17 cellular contexts compared by ENCODE assay signal in genomic region chr2:47006374-47007220, GRCh38.
DNase-seq lines count a peak whose midpoint lies in the region; ATAC-seq and TF ChIP-seq lines count a peak whose summit lies in the region.
"Had no signal": no experiment of that assay in that cellular context is flagged by ENCODE, and none has a peak within 500 bp of the region (broad histone marks: within the 10 kb centered on the region; RNA-seq: fewer than 3 reads in every experiment).

No MANE protein-coding gene starts in this region.

- H3K27ac Mint-ChIP-seq in stimulated activated naive B cell treated with anti-CD40 and anti-IgM and Interleukin-4, amounts not matched to agents 10 μg/mL and 1 μg/mL and 100 μg/mL, for 72 hours = peak overlapping the region; percentile 79
- H3K27ac Mint-ChIP-seq: activated naive CD4-positive, alpha-beta T cell treated with anti-CD3 and anti-CD28 coated beads, Interleukin-2, amount 50 U/mL, for 24 hours had no signal

- H3F3A ChIP-seq in smooth muscle cell (ENCODE audit: low read depth) = no peaks in the 10 kb centered on the region

- POLR2A ChIA-PET in RWPE1 (lab: Yijun Ruan, JAX; ENCODE audit: low non-redundant PET) = no interaction called here

- intact Hi-C loops in esophagus squamous epithelium (cut with DNase I) = no loop called here

- H3K27me3 Mint-ChIP-seq in stimulated activated naive B cell treated with anti-CD40 and anti-IgM and Interleukin-4, amounts not matched to agents 10 μg/mL and 1 μg/mL and 100 μg/mL, for 72 hours = no peaks in the 10 kb centered on the region
- H3K27me3 Mint-ChIP-seq: activated naive CD4-positive, alpha-beta T cell treated with anti-CD3 and anti-CD28 coated beads, Interleukin-2, amount 50 U/mL, for 24 hours; memory B cell had no signal

- TF ChIP-seq POLR2A in esophagus squamous epithelium (IDR thresholded peaks at IDR 0.05) = no peak

- H3K9me3 ChIP-seq in esophagus squamous epithelium (no peaks in the 10 kb centered on the region), smooth muscle cell (replicated peaks; ENCODE audit: low read depth) (no peaks in the 10 kb centered on the region)

- no peak overlapping the region for H3K4me2 ChIP-seq in smooth muscle cell
- H3K4me2 ChIP-seq: KMS-11, PC-9 had no signal

- DNase-seq in DMS53 (lab: John Stamatoyannopoulos, UW) = peak; percentile 12
- DNase-seq in DMS53 treated with DMSO at 0.1 percent for 48 hours (lab: John Stamatoyannopoulos, UW; ENCODE audit: unreplicated experiment) = no peak
- no peak for DNase-seq in RWPE1 (ENCODE audit: low spot score)
- no peak for DNase-seq in esophagus squamous epithelium (lab: John Stamatoyannopoulos, UW)
- DNase-seq in stimulated activated naive B cell treated with anti-CD40 and anti-IgM and Interleukin-4, amounts not matched to agents 10 μg/mL and 1 μg/mL and 100 μg/mL, for 72 hours = no peak
- no peak for DNase-seq in smooth muscle cell (lab: John Stamatoyannopoulos, UW; ENCODE audit: unreplicated experiment)
- DNase-seq in omental fat pad (ENCODE audit: low spot score) = no peak
- DNase-seq: 8988T, NCI-H1417 treated with DMSO at 0.1 percent for 48 hours, NCI-H526, PC-9, SW 1271 had no signal

- peaks cover 9 to 21% of the 10 kb centered on the region in 2 donors for H3K4me1 Mint-ChIP-seq in stimulated activated naive B cell treated with anti-CD40 and anti-IgM and Interleukin-4, amounts not matched to agents 10 μg/mL and 1 μg/mL and 100 μg/mL, for 72 hours
- H3K4me1 Mint-ChIP-seq: activated naive CD4-positive, alpha-beta T cell treated with anti-CD3 and anti-CD28 coated beads, Interleukin-2, amount 50 U/mL, for 24 hours had no signal

- no peaks in the 10 kb centered on the region for H3K27me3 ChIP-seq in esophagus squamous epithelium
- no peaks in the 10 kb centered on the region for H3K27me3 ChIP-seq in smooth muscle cell (ENCODE audit: low read depth)

- no peak overlapping the region for H3K4me3 Mint-ChIP-seq in stimulated activated naive B cell treated with anti-CD40 and anti-IgM and Interleukin-4, amounts not matched to agents 10 μg/mL and 1 μg/mL and 100 μg/mL, for 72 hours
- H3K4me3 Mint-ChIP-seq: activated naive CD4-positive, alpha-beta T cell treated with anti-CD3 and anti-CD28 coated beads, Interleukin-2, amount 50 U/mL, for 24 hours; memory B cell had no signal

- ATAC-seq in stimulated activated naive B cell treated with anti-CD40 and anti-IgM and Interleukin-4, amounts not matched to agents 10 μg/mL and 1 μg/mL and 100 μg/mL, for 72 hours (replicated peaks) = no peak
- ATAC-seq in HG03045 (IDR thresholded peaks at IDR 0.05; ENCODE audit: unreplicated experiment) (no peak), omental fat pad (ENCODE audit: low FRiP score) (no peak)

- H3K36me3 Mint-ChIP-seq in stimulated activated naive B cell treated with anti-CD40 and anti-IgM and Interleukin-4, amounts not matched to agents 10 μg/mL and 1 μg/mL and 100 μg/mL, for 72 hours = peaks cover 58 to 77% of the 10 kb centered on the region in 2 donors

- H3K9ac ChIP-seq in smooth muscle cell (ENCODE audit: low read depth) = no peak overlapping the region
- H3K9ac ChIP-seq: KMS-11, parathyroid adenoma had no signal

- H3K36me3 ChIP-seq in esophagus squamous epithelium (peaks cover 5 to 75% (median 19%) of the 10 kb centered on the region in 3 donors), smooth muscle cell (ENCODE audit: low read depth) (no peaks in the 10 kb centered on the region)

- H3K4me3 ChIP-seq in esophagus squamous epithelium (no peak overlapping the region), smooth muscle cell (no peak overlapping the region)
- H3K4me3 ChIP-seq: PC-9 had no signal

- TF ChIP-seq CTCF in RWPE1 (conservative IDR thresholded peaks at IDR 0.05; ENCODE audit: low read depth) (no peak), esophagus squamous epithelium (IDR thresholded peaks at IDR 0.05) (no peak), smooth muscle cell (IDR thresholded peaks at IDR 0.05; ENCODE audit: borderline replicate concordance, insufficient read depth, poor library complexity, severe bottlenecking) (no peak), omental fat pad (IDR thresholded peaks at IDR 0.05) (no peak)

- H3K27ac ChIP-seq in RWPE1 (peak overlapping the region; percentile 17; the same call in 1 of the 2 replicates), esophagus squamous epithelium (peak overlapping the region in 3 of 4 donors; percentile 77 to 84 (median 83)), smooth muscle cell (ENCODE audit: low read depth) (no peak overlapping the region)
- H3K27ac ChIP-seq: KMS-11, parathyroid adenoma, PC-9 had no signal

- WGBS in esophagus squamous epithelium, 2 donors = 78 to 91% methylated on average over 9 to 12 of the region's 19 CpGs
- 96% methylated on average over 19 of the region's 19 CpGs for WGBS in smooth muscle cell (ENCODE audit: low lambda C conversion rate)

- no peak overlapping the region for H2AFZ ChIP-seq in smooth muscle cell (ENCODE audit: low read depth)
- H2AFZ ChIP-seq: PC-9 had no signal

- H3K4me1 ChIP-seq in esophagus squamous epithelium (peaks cover 7 to 64% (median 26%) of the 10 kb centered on the region in 3 donors), smooth muscle cell (ENCODE audit: low read depth) (peaks cover 35% of the 10 kb centered on the region)

- H4K20me1 ChIP-seq in smooth muscle cell (ENCODE audit: low read depth) = no peaks in the 10 kb centered on the region

- CTCF ChIA-PET in RWPE1 (lab: Yijun Ruan, JAX) = interaction anchor here (0.6 kb wide), 1 partner anchor 366 kb away, joined by 3 read pairs; no protein-coding TSS in a partner anchor

- H3K9me3 Mint-ChIP-seq in stimulated activated naive B cell treated with anti-CD40 and anti-IgM and Interleukin-4, amounts not matched to agents 10 μg/mL and 1 μg/mL and 100 μg/mL, for 72 hours = no peaks in the 10 kb centered on the region
- H3K9me3 Mint-ChIP-seq: activated naive CD4-positive, alpha-beta T cell treated with anti-CD3 and anti-CD28 coated beads, Interleukin-2, amount 50 U/mL, for 24 hours; memory B cell had no signal

- H3K79me2 ChIP-seq in smooth muscle cell (ENCODE audit: low read depth) = no peaks in the 10 kb centered on the region
- H3K79me2 ChIP-seq: parathyroid adenoma had no signal
